In the genomic region with DNA sequence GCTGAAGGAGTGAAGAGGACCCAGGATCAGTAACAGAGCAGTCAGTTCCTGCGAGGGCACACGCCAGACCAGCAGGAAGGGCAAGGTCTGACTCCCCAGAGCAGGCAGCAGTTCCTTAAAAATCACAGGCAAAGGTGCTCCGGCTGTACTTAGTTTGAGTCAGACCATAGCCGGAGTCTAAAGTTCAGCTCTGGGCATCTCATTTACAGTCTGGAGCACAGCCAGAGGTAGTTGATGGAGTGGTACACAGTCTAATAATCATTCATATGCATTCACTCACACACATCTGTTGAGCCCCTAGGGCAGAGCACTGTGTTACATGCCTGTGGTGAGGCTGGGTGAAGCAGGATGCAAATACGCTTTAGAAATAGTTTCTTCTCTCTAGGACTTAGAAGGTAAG, we compare ENCODE assay signal across 24 cellular contexts. TPM values are rescaled to one million over a fixed set of nuclear protein-coding genes. Genes with fewer than 3 reads are reported as not detected.
DNase-seq lines count a peak whose midpoint lies in the region; ATAC-seq and TF ChIP-seq lines count a peak whose summit lies in the region.
"Had no signal": no experiment of that assay in that cellular context is flagged by ENCODE, and none has a peak within 500 bp of the region (broad histone marks: within the 10 kb centered on the region; RNA-seq: fewer than 3 reads in every experiment).

No MANE protein-coding gene starts in this region.

- dilution Hi-C loops in mammary epithelial cell (cut with HindIII; ENCODE audit: low sequenced_read_pairs), result no loop called here

- TF ChIP-seq POLR2A in breast epithelium (IDR thresholded peaks at IDR 0.05), result no peak
- TF ChIP-seq POLR2A in transverse colon (IDR thresholded peaks at IDR 0.05), result no peak

- intact Hi-C loops in mammary epithelial cell (cut with micrococcal nuclease) (no loop called here), breast epithelium (cut with DNase I; ENCODE audit: low total_unique reads) (no loop called here), transverse colon (cut with DNase I; ENCODE audit: low total_unique reads) (no loop called here)

- BruUV-seq in mammary epithelial cell (replicated peaks; lab: Mats Ljungman, UMichigan), result no TSS peak

- no peak for TF ChIP-seq EP300 in transverse colon (IDR thresholded peaks at IDR 0.05; ENCODE audit: low read depth)

- H3K4me2 ChIP-seq in mammary epithelial cell (ENCODE audit: insufficient read depth, low read depth, low read length), result no peak overlapping the region
- H3K4me2 ChIP-seq: BLaER1 treated with 17β-estradiol and CSF1 and Interleukin-3, amounts not matched to agents 10 nM and 100 nM had no signal

- in situ Hi-C loops in mammary epithelial cell (cut with MboI; ENCODE audit: low sequenced_read_pairs in 2 of 2), result no loop called here
- in situ Hi-C loops in transverse colon (cut with MboI; ENCODE audit: low pct_ligation_motif_present in 1 of 4, low pct_unique_long_range_greater_than_20kb in 1 of 4, low sequenced_read_pairs in 3 of 4), result no loop called here

- H4K20me1 ChIP-seq in mammary epithelial cell (ENCODE audit: insufficient read depth, low read length), result no peaks in the 10 kb centered on the region
- H4K20me1 ChIP-seq: BLaER1 treated with 17β-estradiol and CSF1 and Interleukin-3, amounts not matched to agents 10 nM and 100 nM had no signal

- ATAC-seq in HG03439 (IDR thresholded peaks at IDR 0.05; ENCODE audit: unreplicated experiment), result no peak
- ATAC-seq: activated CD8-positive, alpha-beta T cell treated with anti-CD3 and anti-CD28 coated beads, Interleukin-2, amount 10 ng/mL, durations not matched to agents 7 days and 5 days; T-helper 17 cell had no signal

- no peaks in the 10 kb centered on the region for H3K4me1 ChIP-seq in mammary epithelial cell (ENCODE audit: insufficient read depth, low read length)
- no peaks in the 10 kb centered on the region for H3K4me1 ChIP-seq in breast epithelium
- H3K4me1 ChIP-seq in transverse colon, result peaks cover 0 to 10% (median 0%) of the 10 kb centered on the region in 4 donors
- H3K4me1 ChIP-seq: BLaER1 treated with 17β-estradiol and CSF1 and Interleukin-3, amounts not matched to agents 10 nM and 100 nM; Caco-2; esophagus muscularis mucosa; prostate gland had no signal

- WGBS in mammary epithelial cell (ENCODE audit: low coverage, missing lambda C conversion rate), result 85% methylated on average over 5 of the region's 5 CpGs
- 57 to 86% methylated on average over 1 to 5 of the region's 5 CpGs for WGBS in transverse colon (ENCODE audit: low coverage in 1 of 2), 2 donors

- no peak overlapping the region for H3K4me3 ChIP-seq in mammary epithelial cell (replicated peaks in 1 of 3; ENCODE audit: insufficient read depth in 1 of 3, low read depth in 2 of 3, low read length in 3 of 3)
- H3K4me3 ChIP-seq in breast epithelium, result no peak overlapping the region
- H3K4me3 ChIP-seq in foreskin fibroblast (ENCODE audit: low read depth in 1 of 2, low read length in 2 of 2), result no peak overlapping the region
- H3K4me3 ChIP-seq in transverse colon, result no peak overlapping the region
- H3K4me3 ChIP-seq: BLaER1 treated with 17β-estradiol and CSF1 and Interleukin-3, amounts not matched to agents 10 nM and 100 nM; coronary artery; esophagus muscularis mucosa; prostate gland had no signal

- H3K9ac ChIP-seq in mammary epithelial cell (ENCODE audit: insufficient read depth, low read length), result no peak overlapping the region
- H3K9ac ChIP-seq: BLaER1 treated with 17β-estradiol and CSF1 and Interleukin-3, amounts not matched to agents 10 nM and 100 nM had no signal

- DNase-seq in mammary epithelial cell (peak; percentile 36), breast epithelium (ENCODE audit: low spot score in 2 of 2) (no peak), NCI-H526 treated with DMSO at 0.1 percent for 48 hours (lab: John Stamatoyannopoulos, UW) (peak; percentile 52), foreskin fibroblast (peak; percentile 65 to 90), transverse colon (peak; percentile 49), NCI-H2081 (lab: John Stamatoyannopoulos, UW) (no peak), cerebellum (ENCODE audit: low spot score) (no peak)
- DNase-seq: activated CD4-positive, alpha-beta T cell treated with anti-CD3 and anti-CD28 coated beads for 1 hour; activated CD8-positive, alpha-beta T cell treated with anti-CD3 and anti-CD28 coated beads, Interleukin-2, amount 10 ng/mL, durations not matched to agents 7 days and 5 days; activated gamma-delta T cell treated with Interleukin-2 at 50 U/mL for 16 hours; Caco-2; NCI-H524 treated with DMSO at 0.1 percent for 48 hours; T-helper 17 cell had no signal

- TF ChIP-seq CTCF in mammary epithelial cell (conservative IDR thresholded peaks at IDR 0.05 in 1 of 2, IDR thresholded peaks at IDR 0.05 in 1 of 2; ENCODE audit: extremely low read depth in 1 of 2, insufficient read depth in 1 of 2, low read depth in 1 of 2, low read length in 2 of 2) (no peak), breast epithelium (IDR thresholded peaks at IDR 0.05) (no peak), foreskin fibroblast (IDR thresholded peaks at IDR 0.05; ENCODE audit: low read depth, low read length) (no peak), transverse colon (IDR thresholded peaks at IDR 0.05) (no peak)

- H3K27me3 ChIP-seq in mammary epithelial cell (ENCODE audit: insufficient read depth, low read length) (no peaks in the 10 kb centered on the region), breast epithelium (no peaks in the 10 kb centered on the region), transverse colon (peaks cover 6% of the 10 kb centered on the region)
- H3K27me3 ChIP-seq: BLaER1 treated with 17β-estradiol and CSF1 and Interleukin-3, amounts not matched to agents 10 nM and 100 nM had no signal

- H3K36me3 ChIP-seq in mammary epithelial cell (ENCODE audit: insufficient read depth, low read length), result no peaks in the 10 kb centered on the region
- H3K36me3 ChIP-seq in breast epithelium, result no peaks in the 10 kb centered on the region
- H3K36me3 ChIP-seq in transverse colon, result no peaks in the 10 kb centered on the region
- H3K36me3 ChIP-seq: BLaER1 treated with 17β-estradiol and CSF1 and Interleukin-3, amounts not matched to agents 10 nM and 100 nM; esophagus muscularis mucosa; neutrophil; prostate gland had no signal

- H3K27ac ChIP-seq in mammary epithelial cell (ENCODE audit: insufficient read depth, low read depth, low read length) (no peak overlapping the region), breast epithelium (no peak overlapping the region), transverse colon (peak overlapping the region in 2 of 4 donors; percentile 26 to 34)
- H3K27ac ChIP-seq: BLaER1 treated with 17β-estradiol and CSF1 and Interleukin-3, amounts not matched to agents 10 nM and 100 nM; coronary artery; esophagus muscularis mucosa; neutrophil; prostate gland had no signal

- CTCF ChIA-PET in mammary epithelial cell (lab: Charles Lee; ENCODE audit: low non-redundant PET), result no interaction called here

- no peaks in the 10 kb centered on the region for H3K79me2 ChIP-seq in mammary epithelial cell (ENCODE audit: insufficient read depth, low read length)

- H3K9me3 ChIP-seq in mammary epithelial cell (replicated peaks; ENCODE audit: insufficient read depth, low read length) (no peaks in the 10 kb centered on the region), breast epithelium (no peaks in the 10 kb centered on the region), transverse colon (no peaks in the 10 kb centered on the region)
- H3K9me3 ChIP-seq: BLaER1 treated with 17β-estradiol and CSF1 and Interleukin-3, amounts not matched to agents 10 nM and 100 nM; Caco-2; esophagus muscularis mucosa; neutrophil; prostate gland had no signal

- no peak overlapping the region for H2AFZ ChIP-seq in mammary epithelial cell (ENCODE audit: low read depth, low read length)

RNA-seq across cellular contexts. Expression of gene AMIGO1, which starts 7.3 kb away (rescaled TPM):
- total RNA-seq in mammary epithelial cell (1 to 10 TPM; 1.8 TPM), breast epithelium (1 to 10 TPM; 3.0 to 9.5 (median 6.4) TPM), transverse colon (1 to 10 TPM in 2 of 4 donors, under 1 TPM in 2; 0.60 to 8.1 (median 3.5) TPM), cerebellum (10.1 TPM)
- 0.10 TPM for polyA plus RNA-seq in mammary epithelial cell
- polyA minus RNA-seq in mammary epithelial cell, result not detected

RNA-seq across cellular contexts. Expression of gene GPR61, which starts 22.8 kb away (rescaled TPM):
- total RNA-seq in mammary epithelial cell (under 1 TPM in 1 of 2 donors, not detected in 1; under 0.01 TPM), breast epithelium (not detected), transverse colon (not detected), cerebellum (10.9 TPM)
- not detected for polyA plus RNA-seq in mammary epithelial cell
- not detected for polyA minus RNA-seq in mammary epithelial cell
- total RNA-seq: activated CD8-positive, alpha-beta T cell treated with anti-CD3 and anti-CD28 coated beads, Interleukin-2, amount 10 ng/mL, durations not matched to agents 7 days and 5 days; Caco-2; esophagus muscularis mucosa; MCF 10A; subcutaneous adipose tissue; ureter had no signal
- polyA plus RNA-seq: adipose tissue, keratinocyte had no signal

RNA-seq across cellular contexts. Expression of gene CYB561D1, which starts 23.0 kb away (rescaled TPM):
- total RNA-seq in mammary epithelial cell (1 to 10 TPM; 7.3 to 7.7 TPM), breast epithelium (1 to 10 TPM; 6.6 to 9.1 (median 8.2) TPM), transverse colon (10 to 100 TPM; 10.5 to 37.4 (median 17.3) TPM), cerebellum (5.4 TPM)
- polyA plus RNA-seq in mammary epithelial cell, result 4.6 TPM
- polyA minus RNA-seq in mammary epithelial cell, result 2.9 TPM

RNA-seq across cellular contexts. Expression of gene GNAI3, which starts 31.5 kb away (rescaled TPM):
- total RNA-seq in mammary epithelial cell (10 to 100 TPM; 12.0 to 15.5 TPM), breast epithelium (1 to 10 TPM; 5.9 to 6.9 (median 6.2) TPM), transverse colon (1 to 10 TPM; 2.2 to 7.5 (median 5.1) TPM), cerebellum (13.2 TPM)
- 8.2 TPM for polyA plus RNA-seq in mammary epithelial cell
- polyA minus RNA-seq in mammary epithelial cell, result 15.2 TPM

RNA-seq across cellular contexts. Expression of gene ATXN7L2, which starts 33.2 kb away (rescaled TPM):
- total RNA-seq in mammary epithelial cell, result 1 to 10 TPM in 1 of 2 donors, under 1 TPM in 1; 0.83 to 4.3 TPM
- 2.4 TPM for polyA plus RNA-seq in mammary epithelial cell
- 6.0 TPM for polyA minus RNA-seq in mammary epithelial cell
- 1 to 10 TPM; 2.4 to 4.1 (median 2.9) TPM for total RNA-seq in breast epithelium
- 10 to 100 TPM in 1 of 4 donors, 1 to 10 TPM in 3; 2.7 to 12.3 (median 6.2) TPM for total RNA-seq in transverse colon
- total RNA-seq in cerebellum, result 5.6 TPM

Comparison
In these comparisons a context has a peak if more than half of its experiments do, and no peak if none do; other contexts are left out.
1. DNase-seq: peak in mammary epithelial cell (single experiment), NCI-H526 treated with DMSO at 0.1 percent for 48 hours (single experiment), foreskin fibroblast (2 of 2) and transverse colon (single experiment); none in breast epithelium (0 of 2), NCI-H2081 (0 of 2) and cerebellum (single experiment).
2. RNA of gene GPR61, which starts 22.8 kb away (total RNA-seq): 10.9 TPM in cerebellum (single experiment); under 0.01 TPM in mammary epithelial cell, not detected in breast epithelium and not detected in transverse colon; every median in the first group is over 10 times any median in the second.